Comparison of ENCODE assay signal across 10 cellular contexts in genomic region chr11:64900263-64900678, GRCh38. TPM values are rescaled to one million over a fixed set of nuclear protein-coding genes. Genes with fewer than 3 reads are reported as not detected.
A peak's percentile ranks its signal among the peaks of the same experiment; 100 is the strongest.
DNase-seq lines count a peak whose midpoint lies in the region; ATAC-seq and TF ChIP-seq lines count a peak whose summit lies in the region.
"Had no signal": no experiment of that assay in that cellular context is flagged by ENCODE, and none has a peak within 500 bp of the region (broad histone marks: within the 10 kb centered on the region; RNA-seq: fewer than 3 reads in every experiment).

No MANE protein-coding gene starts in this region.

- intact Hi-C loops in activated CD4-positive, alpha-beta memory T cell treated with anti-CD3 and anti-CD28 coated beads for 36 hours (cut with micrococcal nuclease), result loop anchor here (2.0 kb wide), 1 partner anchor 17 kb away; the partner anchor contains the start of gene ATG2A
- intact Hi-C loops in transverse colon (cut with DNase I; ENCODE audit: low total_unique reads) (no loop called here), posterior vena cava (cut with DNase I) (no loop called here)

- TF ChIP-seq POLR2A in transverse colon (IDR thresholded peaks at IDR 0.05), result no peak

- no peak for ATAC-seq in GM18520 (IDR thresholded peaks at IDR 0.05; ENCODE audit: unreplicated experiment)

- DNase-seq in H7, result peak; percentile 51
- peak; percentile 85 for DNase-seq in activated CD4-positive, alpha-beta memory T cell treated with anti-CD3 and anti-CD28 coated beads for 36 hours
- peak; percentile 83 for DNase-seq in central memory CD4-positive, alpha-beta T cell
- peak; percentile 58 to 81 for DNase-seq in stimulated activated CD4-positive, alpha-beta T cell treated with anti-CD3 and anti-CD28 coated beads, Interleukin-4, amount 100 ng/mL, for 4 hours
- DNase-seq in mesendoderm, result no peak
- no peak for DNase-seq in transverse colon
- DNase-seq in posterior vena cava (ENCODE audit: low spot score), result no peak
- DNase-seq: DMS153 had no signal

- H3K4me2 ChIP-seq in mesendoderm (ENCODE audit: low read length), result no peak overlapping the region

- H4K8ac ChIP-seq in mesendoderm (ENCODE audit: low read depth, low read length), result no peak overlapping the region

- H3K56ac ChIP-seq in mesendoderm (ENCODE audit: low read length), result no peak overlapping the region

- no peak for TF ChIP-seq EP300 in transverse colon (IDR thresholded peaks at IDR 0.05; ENCODE audit: low read depth)

- no peak overlapping the region for H3K4ac ChIP-seq in mesendoderm (ENCODE audit: low read depth, low read length)

- H2BK5ac ChIP-seq in mesendoderm (ENCODE audit: low read length), result no peak overlapping the region

- H3K36me3 ChIP-seq in H7 (replicated peaks; ENCODE audit: control insufficient read depth, insufficient read depth, low read length) (peaks cover 7% of the 10 kb centered on the region), mesendoderm (ENCODE audit: control insufficient read depth, insufficient read depth, low read length) (peaks cover 1% of the 10 kb centered on the region), transverse colon (peaks cover 0 to 41% (median 11%) of the 10 kb centered on the region in 4 donors)

- H3K9me3 ChIP-seq in transverse colon, result no peaks in the 10 kb centered on the region
- H3K9me3 ChIP-seq: breast epithelium had no signal

- TF ChIP-seq CTCF in transverse colon (IDR thresholded peaks at IDR 0.05), result no peak

- H3K9ac ChIP-seq in mesendoderm (ENCODE audit: low read length), result no peak overlapping the region

- H3K36me3 Mint-ChIP-seq in activated CD4-positive, alpha-beta memory T cell treated with anti-CD3 and anti-CD28 coated beads for 36 hours, result peaks cover 16% of the 10 kb centered on the region

- WGBS in mesendoderm (ENCODE audit: extremely low coverage, insufficient coverage, low lambda C conversion rate), result no CpG with 5 or more reads among the region's 14 CpGs
- 81 to 100% methylated on average over 1 to 14 of the region's 14 CpGs for WGBS in transverse colon (ENCODE audit: low coverage in 1 of 2), 2 donors

- H2AK5ac ChIP-seq in mesendoderm (ENCODE audit: low read length), result no peak overlapping the region

- in situ Hi-C loops in transverse colon (cut with MboI; ENCODE audit: low pct_ligation_motif_present in 1 of 4, low pct_unique_long_range_greater_than_20kb in 1 of 4, low sequenced_read_pairs in 3 of 4), result no loop called here

- H3K27ac ChIP-seq in mesendoderm (ENCODE audit: low read depth, low read length) (no peak overlapping the region), transverse colon (no peak overlapping the region)

- H3K79me2 ChIP-seq in mesendoderm (ENCODE audit: control insufficient read depth, insufficient read depth, low read length), result no peaks in the 10 kb centered on the region

- H3K27ac Mint-ChIP-seq in activated CD4-positive, alpha-beta memory T cell treated with anti-CD3 and anti-CD28 coated beads for 36 hours, result peak overlapping the region; percentile 82

- H4K5ac ChIP-seq in mesendoderm (ENCODE audit: low read length), result no peak overlapping the region

- H2BK120ac ChIP-seq in mesendoderm (ENCODE audit: low read depth, low read length), result no peak overlapping the region

- no peaks in the 10 kb centered on the region for H3K27me3 ChIP-seq in H7 (ENCODE audit: control insufficient read depth, insufficient read depth, low read length)
- H3K27me3 ChIP-seq in mesendoderm (ENCODE audit: insufficient read depth, low read length, poor library complexity), result no peaks in the 10 kb centered on the region
- no peaks in the 10 kb centered on the region for H3K27me3 ChIP-seq in transverse colon
- H3K27me3 ChIP-seq: breast epithelium had no signal

- H3K4me1 ChIP-seq in mesendoderm (ENCODE audit: control insufficient read depth, low read depth, low read length) (no peaks in the 10 kb centered on the region), transverse colon (no peaks in the 10 kb centered on the region)
- H3K4me1 ChIP-seq: breast epithelium had no signal

- CTCF ChIA-PET in activated CD4-positive, alpha-beta memory T cell treated with anti-CD3 and anti-CD28 coated beads for 36 hours (lab: Charles Lee), result interaction anchor here (0.9 to 29.7 kb wide), 4 partner anchors 13 to 182 kb away, joined by 3 to 1198 read pairs (median 4); partner anchors contain the start of genes ARL2 and CDC42BPG

- H3K23ac ChIP-seq in mesendoderm (ENCODE audit: low read length), result no peak overlapping the region

- no peaks in the 10 kb centered on the region for H3K9me3 Mint-ChIP-seq in activated CD4-positive, alpha-beta memory T cell treated with anti-CD3 and anti-CD28 coated beads for 36 hours

- peaks cover 23% of the 10 kb centered on the region for H3K4me1 Mint-ChIP-seq in activated CD4-positive, alpha-beta memory T cell treated with anti-CD3 and anti-CD28 coated beads for 36 hours (ENCODE audit: low read depth)

- H3K4me3 ChIP-seq in H7 (ENCODE audit: insufficient read depth, low read depth, low read length) (no peak overlapping the region), mesendoderm (ENCODE audit: low read length) (no peak overlapping the region), transverse colon (no peak overlapping the region)
- H3K4me3 ChIP-seq: breast epithelium had no signal

- no peak overlapping the region for H2BK15ac ChIP-seq in mesendoderm (replicated peaks; ENCODE audit: low read depth)

- POLR2A ChIA-PET in activated CD4-positive, alpha-beta memory T cell treated with anti-CD3 and anti-CD28 coated beads for 36 hours (lab: Charles Lee), result no interaction called here

- no peaks in the 10 kb centered on the region for H3K27me3 Mint-ChIP-seq in activated CD4-positive, alpha-beta memory T cell treated with anti-CD3 and anti-CD28 coated beads for 36 hours

- no peaks in the 10 kb centered on the region for H3K79me1 ChIP-seq in mesendoderm (ENCODE audit: low read length)

- no peak overlapping the region for H3K4me3 Mint-ChIP-seq in activated CD4-positive, alpha-beta memory T cell treated with anti-CD3 and anti-CD28 coated beads for 36 hours

- no peak overlapping the region for H3K18ac ChIP-seq in mesendoderm (ENCODE audit: low read length)

RNA-seq across cellular contexts. Expression of gene ATG2A, which starts 16.7 kb away (rescaled TPM):
- total RNA-seq in H7 (2014; rRNA removed; shearing (Covaris generic)), result 19.3 and 22.5 TPM in 2 replicates
- 10 to 100 TPM; 20.2 to 20.5 TPM for total RNA-seq in activated CD4-positive, alpha-beta memory T cell treated with anti-CD3 and anti-CD28 coated beads for 36 hours
- 5.1 TPM for polyA plus RNA-seq in mesendoderm (2013, experiment 1 of 2)
- 5.4 TPM for polyA plus RNA-seq in mesendoderm (2013, experiment 2 of 2)
- total RNA-seq in transverse colon, result 10 to 100 TPM; 30.1 to 82.3 (median 46.4) TPM
- total RNA-seq in posterior vena cava, result 10 to 100 TPM; 12.3 to 14.9 TPM

RNA-seq across cellular contexts. Expression of gene EHD1, which starts 21.9 kb away (rescaled TPM):
- 23.7 and 30.2 TPM in 2 replicates for total RNA-seq in H7 (2014; rRNA removed; shearing (Covaris generic))
- 100 to 1,000 TPM; 103 to 113 TPM for total RNA-seq in activated CD4-positive, alpha-beta memory T cell treated with anti-CD3 and anti-CD28 coated beads for 36 hours
- polyA plus RNA-seq in mesendoderm (2013, experiment 1 of 2), result 21.1 TPM
- polyA plus RNA-seq in mesendoderm (2013, experiment 2 of 2), result 21.9 TPM
- total RNA-seq in transverse colon, result 100 to 1,000 TPM in 2 of 4 donors, 10 to 100 TPM in 2; 67.9 to 202 (median 116) TPM
- total RNA-seq in posterior vena cava, result 100 to 1,000 TPM; 135 to 164 TPM

RNA-seq across cellular contexts. Expression of gene PPP2R5B, which starts 24.2 kb away (rescaled TPM):
- total RNA-seq in H7 (2014; rRNA removed; shearing (Covaris generic)), result 5.0 and 6.0 TPM in 2 replicates
- 10 to 100 TPM in 1 of 2 experiments, 1 to 10 TPM in 1; 9.7 to 11.9 TPM for total RNA-seq in activated CD4-positive, alpha-beta memory T cell treated with anti-CD3 and anti-CD28 coated beads for 36 hours
- polyA plus RNA-seq in mesendoderm (2013, experiment 1 of 2), result 2.4 TPM
- 3.2 TPM for polyA plus RNA-seq in mesendoderm (2013, experiment 2 of 2)
- total RNA-seq in transverse colon, result 10 to 100 TPM; 16.7 to 38.1 (median 26.8) TPM
- 10 to 100 TPM; 17.5 to 30.7 TPM for total RNA-seq in posterior vena cava

RNA-seq across cellular contexts. Expression of gene GPHA2, which starts 35.4 kb away (rescaled TPM):
- 2.4 TPM in 1 of 2 replicates, not detected in the other for total RNA-seq in H7 (2014; rRNA removed; shearing (Covaris generic))
- under 1 TPM in 1 of 2 experiments, not detected in 1; 0.46 TPM for total RNA-seq in activated CD4-positive, alpha-beta memory T cell treated with anti-CD3 and anti-CD28 coated beads for 36 hours
- 1.2 TPM for polyA plus RNA-seq in mesendoderm (2013, experiment 1 of 2)
- polyA plus RNA-seq in mesendoderm (2013, experiment 2 of 2), result 1.1 TPM
- 1 to 10 TPM in 1 of 4 donors, not detected in 3; 6.0 TPM for total RNA-seq in transverse colon
- not detected for total RNA-seq in posterior vena cava
- total RNA-seq: breast epithelium had no signal

RNA-seq across cellular contexts. Expression of gene CDC42BPG, which starts 55.8 kb away (rescaled TPM):
- total RNA-seq in H7 (2014; rRNA removed; shearing (Covaris generic)), result 2.3 and 2.6 TPM in 2 replicates
- under 1 TPM; 0.39 to 0.69 TPM for total RNA-seq in activated CD4-positive, alpha-beta memory T cell treated with anti-CD3 and anti-CD28 coated beads for 36 hours
- 3.2 TPM for polyA plus RNA-seq in mesendoderm (2013, experiment 1 of 2)
- polyA plus RNA-seq in mesendoderm (2013, experiment 2 of 2), result 3.4 TPM
- 10 to 100 TPM; 32.6 to 82.3 (median 46.9) TPM for total RNA-seq in transverse colon
- under 1 TPM; 0.37 to 0.38 TPM for total RNA-seq in posterior vena cava

Comparison
In these comparisons a context has a peak if more than half of its experiments do, and no peak if none do; other contexts are left out.
1. DNase-seq: peak in H7 (single experiment), activated CD4-positive, alpha-beta memory T cell treated with anti-CD3 and anti-CD28 coated beads for 36 hours (single experiment), central memory CD4-positive, alpha-beta T cell (single experiment) and stimulated activated CD4-positive, alpha-beta T cell treated with anti-CD3 and anti-CD28 coated beads, Interleukin-4, amount 100 ng/mL, for 4 hours (2 of 2); none in mesendoderm (single experiment), transverse colon (single experiment) and posterior vena cava (single experiment).